Comparison of ENCODE assay signal across 1 cellular context in the genomic region with DNA sequence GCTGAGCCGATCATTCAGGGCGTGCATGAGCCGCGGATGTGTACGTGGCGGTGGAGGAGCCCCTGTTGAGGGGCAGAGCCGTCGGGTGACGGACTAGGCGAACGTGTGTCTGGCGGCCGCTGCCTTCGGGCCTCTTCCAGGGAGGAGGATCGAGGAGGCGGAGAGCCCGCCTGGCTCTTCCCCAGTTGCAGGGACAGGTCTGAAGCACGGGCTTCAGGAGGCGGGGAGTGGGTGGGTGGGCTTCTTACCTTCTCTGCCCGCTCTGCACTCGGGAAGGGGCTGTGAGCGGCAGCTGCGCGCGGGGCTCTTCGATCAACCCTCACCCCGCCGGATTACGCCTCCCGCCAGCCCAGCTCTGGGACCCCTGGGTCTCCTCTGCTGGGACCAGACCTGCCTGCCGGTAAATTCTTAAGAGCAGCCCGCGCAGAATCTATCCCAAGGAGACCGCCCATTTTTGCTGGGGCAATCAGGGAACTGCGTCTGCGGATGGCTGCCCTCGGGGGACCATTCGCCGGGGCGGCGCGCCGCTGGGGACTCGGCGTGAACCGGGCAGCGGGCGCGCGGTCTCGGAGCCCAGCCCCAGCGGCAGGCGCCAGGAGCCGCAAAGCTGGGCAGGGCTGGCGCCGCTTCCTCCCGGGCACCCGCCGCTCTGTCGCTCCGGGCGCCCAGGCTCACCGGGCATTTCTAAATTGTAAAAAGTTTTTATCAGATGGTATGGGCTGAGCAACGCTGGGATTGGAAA.
TF ChIP-seq lines count a peak whose summit lies in the region.

No MANE protein-coding gene starts in this region.

TF ChIP-seq in HEK293, 187 proteins besides CTCF, POLR2A, EP300 and RAD21 (continued from another document):
- TF ChIP-seq, protein P1, sequence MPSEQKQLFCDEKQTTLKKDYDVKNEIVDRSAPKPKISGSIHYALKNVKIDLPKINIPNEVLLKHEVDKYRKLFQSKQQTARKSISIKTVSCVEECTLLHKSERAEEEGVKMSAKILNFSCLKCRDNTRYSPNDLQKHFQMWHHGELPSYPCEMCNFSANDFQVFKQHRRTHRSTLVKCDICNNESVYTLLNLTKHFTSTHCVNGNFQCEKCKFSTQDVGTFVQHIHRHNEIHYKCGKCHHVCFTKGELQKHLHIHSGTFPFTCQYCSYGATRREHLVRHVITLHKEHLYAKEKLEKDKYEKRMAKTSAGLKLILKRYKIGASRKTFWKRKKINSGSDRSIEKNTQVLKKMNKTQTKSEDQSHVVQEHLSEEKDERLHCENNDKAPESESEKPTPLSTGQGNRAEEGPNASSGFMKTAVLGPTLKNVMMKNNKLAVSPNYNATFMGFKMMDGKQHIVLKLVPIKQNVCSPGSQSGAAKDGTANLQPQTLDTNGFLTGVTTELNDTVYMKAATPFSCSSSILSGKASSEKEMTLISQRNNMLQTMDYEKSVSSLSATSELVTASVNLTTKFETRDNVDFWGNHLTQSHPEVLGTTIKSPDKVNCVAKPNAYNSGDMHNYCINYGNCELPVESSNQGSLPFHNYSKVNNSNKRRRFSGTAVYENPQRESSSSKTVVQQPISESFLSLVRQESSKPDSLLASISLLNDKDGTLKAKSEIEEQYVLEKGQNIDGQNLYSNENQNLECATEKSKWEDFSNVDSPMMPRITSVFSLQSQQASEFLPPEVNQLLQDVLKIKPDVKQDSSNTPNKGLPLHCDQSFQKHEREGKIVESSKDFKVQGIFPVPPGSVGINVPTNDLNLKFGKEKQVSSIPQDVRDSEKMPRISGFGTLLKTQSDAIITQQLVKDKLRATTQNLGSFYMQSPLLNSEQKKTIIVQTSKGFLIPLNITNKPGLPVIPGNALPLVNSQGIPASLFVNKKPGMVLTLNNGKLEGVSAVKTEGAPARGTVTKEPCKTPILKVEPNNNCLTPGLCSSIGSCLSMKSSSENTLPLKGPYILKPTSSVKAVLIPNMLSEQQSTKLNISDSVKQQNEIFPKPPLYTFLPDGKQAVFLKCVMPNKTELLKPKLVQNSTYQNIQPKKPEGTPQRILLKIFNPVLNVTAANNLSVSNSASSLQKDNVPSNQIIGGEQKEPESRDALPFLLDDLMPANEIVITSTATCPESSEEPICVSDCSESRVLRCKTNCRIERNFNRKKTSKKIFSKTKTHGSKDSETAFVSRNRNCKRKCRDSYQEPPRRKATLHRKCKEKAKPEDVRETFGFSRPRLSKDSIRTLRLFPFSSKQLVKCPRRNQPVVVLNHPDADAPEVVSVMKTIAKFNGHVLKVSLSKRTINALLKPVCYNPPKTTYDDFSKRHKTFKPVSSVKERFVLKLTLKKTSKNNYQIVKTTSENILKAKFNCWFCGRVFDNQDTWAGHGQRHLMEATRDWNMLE (tag by site-specific recombination; conservative IDR thresholded peaks at IDR 0.05; ENCODE audit: low read depth), result no peak
- TF ChIP-seq ZNF175 (tag by site-specific recombination; IDR thresholded peaks at IDR 0.05) (no peak), ZNF624 (tag by site-specific recombination; IDR thresholded peaks at IDR 0.05) (no peak), ZNF670 (tag by site-specific recombination; IDR thresholded peaks at IDR 0.05; ENCODE audit: low read depth) (no peak), SP2 (tag by site-specific recombination; IDR thresholded peaks at IDR 0.05) (peak; percentile 54), SP3 (tag by site-specific recombination; IDR thresholded peaks at IDR 0.05) (0 out of 2 replicates have a peak, but pooled peaks have one; percentile 13), SP7 (tag by site-specific recombination; IDR thresholded peaks at IDR 0.05) (no peak), REPIN1 (tag by site-specific recombination; IDR thresholded peaks at IDR 0.05; ENCODE audit: low read depth) (no peak)
TF ChIP-seq in HEK293: peak in this region for 13.
